Comparison of ENCODE assay signal across 8 cellular contexts in the genomic region with DNA sequence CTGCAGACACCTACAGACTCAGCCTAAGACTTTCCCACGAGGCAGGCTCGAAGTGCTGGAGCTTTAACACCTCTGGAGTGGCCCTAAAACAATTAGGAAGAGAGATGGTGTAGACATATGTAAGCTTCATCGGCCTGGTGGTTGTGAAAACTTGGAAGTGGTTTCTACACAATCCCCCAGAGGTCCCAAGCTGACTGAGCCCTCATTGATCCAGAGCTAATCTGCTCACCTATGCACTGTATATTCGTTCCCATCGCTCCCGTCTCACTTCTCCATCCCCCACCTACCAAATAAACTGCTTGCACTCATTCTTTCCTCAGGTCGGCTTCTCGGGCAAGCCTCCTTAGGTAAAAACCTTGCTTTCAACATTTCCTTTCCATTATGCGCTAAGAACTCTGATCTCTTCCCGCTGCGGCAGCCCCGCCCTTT. TPM values are rescaled to one million over a fixed set of nuclear protein-coding genes. Genes with fewer than 3 reads are reported as not detected.
DNase-seq lines count a peak whose midpoint lies in the region; ATAC-seq, FAIRE-seq and TF ChIP-seq lines count a peak whose summit lies in the region.

No MANE protein-coding gene starts in this region.

- H3K4me3 Mint-ChIP-seq in activated CD4-positive, alpha-beta T cell treated with anti-CD3 and anti-CD28 coated beads, Interleukin-2, amount 10 ng/mL, durations not matched to agents 7 days and 5 days: no peak overlapping the region
- H3K4me3 Mint-ChIP-seq in WTC11: no peak overlapping the region

- H3K36me3 ChIP-seq in keratinocyte (ENCODE audit: control insufficient read depth in 2 of 2, extremely low read depth in 1 of 2, insufficient read depth in 2 of 2, low read length in 2 of 2): no peaks in the 10 kb centered on the region
- peaks cover 0 to 3% of the 10 kb centered on the region in 2 donors for H3K36me3 ChIP-seq in thyroid gland

- TF ChIP-seq CTCF in WTC11 (IDR thresholded peaks at IDR 0.05) (no peak), keratinocyte (optimal IDR thresholded peaks at IDR 0.05 in 1 of 3, IDR thresholded peaks at IDR 0.05 in 1 of 3, conservative IDR thresholded peaks at IDR 0.05 in 1 of 3; ENCODE audit: extremely low read depth in 1 of 3, insufficient read depth in 2 of 3, low read length in 3 of 3) (no peak), thyroid gland (IDR thresholded peaks at IDR 0.05) (no peak)

- dilution Hi-C loops in keratinocyte (cut with MboI; ENCODE audit: extremely low pct_ligation_motif_present, low sequenced_read_pairs): no loop called here

- H3K36me3 Mint-ChIP-seq in activated CD4-positive, alpha-beta T cell treated with anti-CD3 and anti-CD28 coated beads, Interleukin-2, amount 10 ng/mL, durations not matched to agents 7 days and 5 days (ENCODE audit: low read depth): peaks cover 33% of the 10 kb centered on the region
- peaks cover 6% of the 10 kb centered on the region for H3K36me3 Mint-ChIP-seq in WTC11

- H3K9me3 ChIP-seq in keratinocyte (ENCODE audit: control insufficient read depth, low read depth, low read length) (no peaks in the 10 kb centered on the region), thyroid gland (no peaks in the 10 kb centered on the region)

- H3K4me1 ChIP-seq in keratinocyte (ENCODE audit: control insufficient read depth, extremely low read depth, insufficient read depth, low read length) (peaks cover 5% of the 10 kb centered on the region), thyroid gland (peaks cover 6 to 7% of the 10 kb centered on the region in 2 donors)

- peak overlapping the region; percentile 97 for H3K27ac ChIP-seq in keratinocyte (ENCODE audit: control insufficient read depth, insufficient read depth, low read length)
- peak overlapping the region; percentile 90 to 97 (median 95) for H3K27ac ChIP-seq in thyroid gland

- POLR2A ChIA-PET in activated CD4-positive, alpha-beta T cell treated with anti-CD3 and anti-CD28 coated beads, Interleukin-2, amount 10 ng/mL, durations not matched to agents 7 days and 5 days (lab: Charles Lee): interaction anchor here (0.6 to 1.2 kb wide), 3 partner anchors 9 to 89 kb away, joined by 3 to 4 read pairs (median 4); partner anchors contain the start of genes ZNF540 and ZNF571
- POLR2A ChIA-PET in WTC11 (lab: Charles Lee): interaction anchor here (0.9 to 1.9 kb wide), 8 partner anchors 17 to 733 kb away, joined by 3 to 13 read pairs (median 5); partner anchors contain the start of genes ZNF527, ZNF540, ZNF569 and ZNF570

- H3K9me3 Mint-ChIP-seq in activated CD4-positive, alpha-beta T cell treated with anti-CD3 and anti-CD28 coated beads, Interleukin-2, amount 10 ng/mL, durations not matched to agents 7 days and 5 days: peaks cover 30% of the 10 kb centered on the region
- no peaks in the 10 kb centered on the region for H3K9me3 Mint-ChIP-seq in WTC11

- no peaks in the 10 kb centered on the region for H3K27me3 Mint-ChIP-seq in activated CD4-positive, alpha-beta T cell treated with anti-CD3 and anti-CD28 coated beads, Interleukin-2, amount 10 ng/mL, durations not matched to agents 7 days and 5 days
- no peaks in the 10 kb centered on the region for H3K27me3 Mint-ChIP-seq in WTC11 (ENCODE audit: low read depth)

- peak; percentile 46 for ATAC-seq in WTC11
- no peak for ATAC-seq in GM18870 (IDR thresholded peaks at IDR 0.05; ENCODE audit: unreplicated experiment)

- H3K4me2 ChIP-seq in keratinocyte (ENCODE audit: control insufficient read depth, extremely low read depth, insufficient read depth, low read depth, low read length): peak overlapping the region; percentile 95

- 2 to 5% methylated on average over 11 to 12 of the region's 12 CpGs for WGBS in thyroid gland, 2 donors

- DNase-seq in activated CD4-positive, alpha-beta T cell treated with anti-CD3 and anti-CD28 coated beads, Interleukin-2, amount 10 ng/mL, durations not matched to agents 7 days and 5 days: peak; percentile 6
- no peak for DNase-seq in activated CD4-positive, alpha-beta T cell treated with anti-CD3 and anti-CD28 coated beads, Interleukin-2, amount 50 U/mL, for 48 hours
- DNase-seq in WTC11 (ENCODE audit: low spot score) (peak; percentile 73), keratinocyte (ENCODE audit: low read depth, low spot score) (no peak), thyroid gland (no peak), NCI-H446 treated with DMSO at 0.1 percent for 48 hours (lab: John Stamatoyannopoulos, UW) (no peak)
- DNase-seq in stimulated activated naive CD4-positive, alpha-beta T cell treated with Interleukin-2 at 50 U/mL for 16 hours (lab: John Stamatoyannopoulos, UW): no peak

- no peak for TF ChIP-seq POLR2A in thyroid gland (IDR thresholded peaks at IDR 0.05)

- H3K9me1 ChIP-seq in keratinocyte (ENCODE audit: control insufficient read depth, extremely low read depth, insufficient read depth, low read length): no peaks in the 10 kb centered on the region

- H3K27ac Mint-ChIP-seq in activated CD4-positive, alpha-beta T cell treated with anti-CD3 and anti-CD28 coated beads, Interleukin-2, amount 10 ng/mL, durations not matched to agents 7 days and 5 days: no peak overlapping the region
- H3K27ac Mint-ChIP-seq in WTC11: no peak overlapping the region

- CTCF ChIA-PET in activated CD4-positive, alpha-beta T cell treated with anti-CD3 and anti-CD28 coated beads, Interleukin-2, amount 10 ng/mL, durations not matched to agents 7 days and 5 days (lab: Charles Lee): interaction anchor here (1.1 kb wide), 1 partner anchor 171 kb away, joined by 3 read pairs; a partner anchor contains a TSS
- CTCF ChIA-PET in WTC11 (lab: Charles Lee): interaction anchor here (0.9 to 2.1 kb wide), 3 partner anchors 77 to 143 kb away, joined by 3 to 7 read pairs (median 3); partner anchors contain the start of gene ZNF527

- peaks cover 13% of the 10 kb centered on the region for H3K79me2 ChIP-seq in keratinocyte (ENCODE audit: control insufficient read depth, insufficient read depth, low read length)

- H2AFZ ChIP-seq in keratinocyte (ENCODE audit: control insufficient read depth, low read length): peak overlapping the region; percentile 99

- H4K20me1 ChIP-seq in keratinocyte (ENCODE audit: control insufficient read depth, extremely low read depth, insufficient read depth, low read length): no peaks in the 10 kb centered on the region

- H3K27me3 ChIP-seq in keratinocyte (ENCODE audit: control insufficient read depth, extremely low read depth, insufficient read depth, low read length) (no peaks in the 10 kb centered on the region), thyroid gland (no peaks in the 10 kb centered on the region)

- peak overlapping the region; percentile 55 to 90 (median 73) for H3K4me3 ChIP-seq in keratinocyte (ENCODE audit: control insufficient read depth in 2 of 3, extremely low read depth in 1 of 3, insufficient read depth in 2 of 3, low read depth in 1 of 3, low read length in 3 of 3)
- peak overlapping the region; percentile 49 to 81 (median 49) for H3K4me3 ChIP-seq in thyroid gland (replicated peaks in 1 of 3)

- no peak for FAIRE-seq in keratinocyte (lab: Jason Lieb, UNC)

- H3K4me1 Mint-ChIP-seq in activated CD4-positive, alpha-beta T cell treated with anti-CD3 and anti-CD28 coated beads, Interleukin-2, amount 10 ng/mL, durations not matched to agents 7 days and 5 days: no peaks in the 10 kb centered on the region
- H3K4me1 Mint-ChIP-seq in WTC11: no peaks in the 10 kb centered on the region

- intact Hi-C loops in thyroid gland (cut with DNase I): no loop called here

- peak overlapping the region; percentile 95 for H3K9ac ChIP-seq in keratinocyte (ENCODE audit: control insufficient read depth, extremely low read depth, insufficient read depth, low read length)

RNA-seq across cellular contexts. Expression of gene ZNF793, which starts 0.8 kb away (rescaled TPM):
- 1 to 10 TPM; 4.1 to 4.9 TPM for total RNA-seq in activated CD4-positive, alpha-beta T cell treated with anti-CD3 and anti-CD28 coated beads, Interleukin-2, amount 10 ng/mL, durations not matched to agents 7 days and 5 days
- 14.7 to 16.3 TPM (median 15.0 TPM) in 3 replicates for total RNA-seq in WTC11 (2021)
- 4.3 to 6.8 TPM (median 6.1 TPM) in 3 replicates for polyA plus RNA-seq in keratinocyte
- 2.1 TPM for polyA plus RNA-seq in keratinocyte (2011; ENCODE audit: low read depth)
- polyA plus RNA-seq in keratinocyte (2011; cell fraction: cytosol; rRNA removed): 3.3 and 3.9 TPM in 2 replicates
- polyA plus RNA-seq in keratinocyte (2011; cell fraction: nucleus; rRNA removed): 14.4 and 16.1 TPM in 2 replicates
- 2.9 and 3.9 TPM in 2 replicates for polyA plus RNA-seq in keratinocyte (2012; ENCODE audit: low replicate concordance)
- polyA minus RNA-seq in keratinocyte: 1.2 to 7.7 TPM (median 7.3 TPM) in 3 replicates
- 3.6 TPM for polyA minus RNA-seq in keratinocyte (2011; cell fraction: cytosol; rRNA and poly(A)+ RNA removed)
- polyA minus RNA-seq in keratinocyte (2011; cell fraction: nucleus; rRNA and poly(A)+ RNA removed): 4.3 and 13.6 TPM in 2 replicates
- total RNA-seq in thyroid gland: 10 to 100 TPM in 2 of 4 donors, 1 to 10 TPM in 2; 8.7 to 11.3 (median 10.2) TPM

RNA-seq across cellular contexts. Expression of gene ZNF570, which starts 36.8 kb away (rescaled TPM):
- total RNA-seq in activated CD4-positive, alpha-beta T cell treated with anti-CD3 and anti-CD28 coated beads, Interleukin-2, amount 10 ng/mL, durations not matched to agents 7 days and 5 days: 1 to 10 TPM; 6.1 to 7.3 TPM
- total RNA-seq in WTC11 (2021) (4.7 to 7.2 TPM (median 5.1 TPM) in 3 replicates), thyroid gland (10 to 100 TPM in 2 of 4 donors, 1 to 10 TPM in 2; 8.8 to 19.6 (median 12.9) TPM)
- 1.6 to 2.9 TPM (median 1.9 TPM) in 3 replicates for polyA plus RNA-seq in keratinocyte
- 5.7 TPM for polyA plus RNA-seq in keratinocyte (2011; ENCODE audit: low read depth)
- polyA plus RNA-seq in keratinocyte (2011; cell fraction: cytosol; rRNA removed): 1.2 and 2.1 TPM in 2 replicates
- 2.6 and 5.2 TPM in 2 replicates for polyA plus RNA-seq in keratinocyte (2011; cell fraction: nucleus; rRNA removed)
- polyA plus RNA-seq in keratinocyte (2012; ENCODE audit: low replicate concordance): 1.8 TPM in 2 replicates
- polyA minus RNA-seq in keratinocyte: 1.1 to 6.2 TPM (median 4.5 TPM) in 3 replicates
- 2.1 TPM for polyA minus RNA-seq in keratinocyte (2011; cell fraction: cytosol; rRNA and poly(A)+ RNA removed)
- 2.4 and 5.4 TPM in 2 replicates for polyA minus RNA-seq in keratinocyte (2011; cell fraction: nucleus; rRNA and poly(A)+ RNA removed)

RNA-seq across cellular contexts. Expression of gene ZNF569, which starts 38.7 kb away (rescaled TPM):
- 10 to 100 TPM in 1 of 2 experiments, 1 to 10 TPM in 1; 8.0 to 10.4 TPM for total RNA-seq in activated CD4-positive, alpha-beta T cell treated with anti-CD3 and anti-CD28 coated beads, Interleukin-2, amount 10 ng/mL, durations not matched to agents 7 days and 5 days
- 12.0 to 15.5 TPM (median 12.9 TPM) in 3 replicates for total RNA-seq in WTC11 (2021)
- 2.1 to 2.9 TPM (median 2.1 TPM) in 3 replicates for polyA plus RNA-seq in keratinocyte
- 2.4 TPM for polyA plus RNA-seq in keratinocyte (2011; ENCODE audit: low read depth)
- polyA plus RNA-seq in keratinocyte (2011; cell fraction: cytosol; rRNA removed): 1.7 and 2.9 TPM in 2 replicates
- 4.0 and 4.4 TPM in 2 replicates for polyA plus RNA-seq in keratinocyte (2011; cell fraction: nucleus; rRNA removed)
- polyA plus RNA-seq in keratinocyte (2012; ENCODE audit: low replicate concordance): 1.5 and 2.2 TPM in 2 replicates
- 2.7 to 5.7 TPM (median 3.0 TPM) in 3 replicates for polyA minus RNA-seq in keratinocyte
- 2.5 TPM for polyA minus RNA-seq in keratinocyte (2011; cell fraction: cytosol; rRNA and poly(A)+ RNA removed)
- polyA minus RNA-seq in keratinocyte (2011; cell fraction: nucleus; rRNA and poly(A)+ RNA removed): 5.7 and 6.3 TPM in 2 replicates
- total RNA-seq in thyroid gland: 10 to 100 TPM in 1 of 4 donors, 1 to 10 TPM in 3; 8.6 to 13.7 (median 9.7) TPM

Comparison
In these comparisons a context has a peak if more than half of its experiments do, and no peak if none do; other contexts are left out.
1. DNase-seq: peak in activated CD4-positive, alpha-beta T cell treated with anti-CD3 and anti-CD28 coated beads, Interleukin-2, amount 10 ng/mL, durations not matched to agents 7 days and 5 days (single experiment) and WTC11 (single experiment); none in activated CD4-positive, alpha-beta T cell treated with anti-CD3 and anti-CD28 coated beads, Interleukin-2, amount 50 U/mL, for 48 hours (0 of 2), keratinocyte (single experiment), thyroid gland (0 of 2), NCI-H446 treated with DMSO at 0.1 percent for 48 hours (single experiment) and stimulated activated naive CD4-positive, alpha-beta T cell treated with Interleukin-2 at 50 U/mL for 16 hours (single experiment).